In the genomic region with DNA sequence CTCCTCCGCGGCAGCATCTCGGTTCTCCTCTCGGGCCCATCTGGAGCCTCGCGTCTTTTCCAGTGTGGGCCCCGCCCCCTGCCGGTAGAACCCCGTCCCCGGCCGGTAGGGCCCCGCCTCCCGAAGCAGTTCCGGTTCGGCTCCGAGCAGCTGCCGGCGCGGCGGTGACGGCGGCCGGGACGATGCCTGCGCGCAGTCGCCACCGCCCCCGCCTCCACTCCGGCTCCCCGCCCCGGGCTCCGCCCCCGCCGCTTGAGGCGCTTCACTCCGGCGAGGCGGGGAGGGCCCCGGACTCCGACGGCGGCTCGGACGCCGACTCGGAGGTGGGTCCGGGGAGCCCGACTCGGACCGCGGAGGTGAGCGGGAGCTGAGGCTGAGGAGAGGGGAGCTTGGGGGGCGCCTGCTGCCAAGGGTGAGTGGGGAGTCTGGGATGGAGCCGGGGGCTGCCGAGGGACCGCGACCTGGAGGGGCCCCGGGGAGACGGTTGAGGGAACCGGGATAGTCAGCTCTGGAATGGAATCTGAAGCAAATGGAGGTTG, we compare ENCODE assay signal across 1 cellular context.
A peak's percentile ranks its signal among the peaks of the same experiment; 100 is the strongest.
TF ChIP-seq lines count a peak whose summit lies in the region.

A gene (plus strand): TSS at position 290 of the 539 bp plus-strand sequence. CDS start 38,873 bp downstream, outside the sequence.

TF ChIP-seq in GM12878, 131 proteins besides CTCF, POLR2A, EP300 and RAD21 (continued from another document and continues in another):
- TF ChIP-seq TAF1 (IDR thresholded peaks at IDR 0.05; ENCODE audit: borderline replicate concordance, low read depth, low read length) (peak; percentile 60; the same call in 1 of the 2 replicates), SREBF1 (IDR thresholded peaks at IDR 0.05; ENCODE audit: low read length) (no peak), BRCA1 (IDR thresholded peaks at IDR 0.05; ENCODE audit: low read depth, low read length) (peak; percentile 75), ZNF384 (IDR thresholded peaks at IDR 0.05; ENCODE audit: borderline replicate concordance, low read depth, low read length) (no peak), NR2F1 (conservative IDR thresholded peaks at IDR 0.05) (no peak), YY1 (IDR thresholded peaks at IDR 0.05; ENCODE audit: low read depth, low read length) (0 out of 2 replicates have a peak, but pooled peaks have one; percentile 14), CREB1 (IDR thresholded peaks at IDR 0.05; ENCODE audit: low read depth) (peak; percentile 52), RFX5 (IDR thresholded peaks at IDR 0.05; ENCODE audit: low read depth, low read length) (no peak), KDM1A (IDR thresholded peaks at IDR 0.05; ENCODE audit: borderline replicate concordance) (no peak), NR2C1 (IDR thresholded peaks at IDR 0.05) (peak; percentile 89), TCF3 (IDR thresholded peaks at IDR 0.05; ENCODE audit: borderline replicate concordance, insufficient read depth, low read depth, low read length) (0 out of 2 replicates have a peak, but pooled peaks have one; percentile 16), TBL1XR1 (IDR thresholded peaks at IDR 0.05; ENCODE audit: low read depth, low read length) (peak; percentile 23; the same call in 1 of the 2 replicates), PAX5 (IDR thresholded peaks at IDR 0.05; ENCODE audit: borderline replicate concordance, low read depth, low read length) (no peak), SMAD5 (IDR thresholded peaks at IDR 0.05; ENCODE audit: low read depth) (no peak), TCF7 (IDR thresholded peaks at IDR 0.05; ENCODE audit: borderline replicate concordance) (no peak), STAT3 (IDR thresholded peaks at IDR 0.05; ENCODE audit: low read depth, low read length) (no peak), ZNF207 (IDR thresholded peaks at IDR 0.05; ENCODE audit: borderline replicate concordance) (no peak)
- TF ChIP-seq, protein P1, sequence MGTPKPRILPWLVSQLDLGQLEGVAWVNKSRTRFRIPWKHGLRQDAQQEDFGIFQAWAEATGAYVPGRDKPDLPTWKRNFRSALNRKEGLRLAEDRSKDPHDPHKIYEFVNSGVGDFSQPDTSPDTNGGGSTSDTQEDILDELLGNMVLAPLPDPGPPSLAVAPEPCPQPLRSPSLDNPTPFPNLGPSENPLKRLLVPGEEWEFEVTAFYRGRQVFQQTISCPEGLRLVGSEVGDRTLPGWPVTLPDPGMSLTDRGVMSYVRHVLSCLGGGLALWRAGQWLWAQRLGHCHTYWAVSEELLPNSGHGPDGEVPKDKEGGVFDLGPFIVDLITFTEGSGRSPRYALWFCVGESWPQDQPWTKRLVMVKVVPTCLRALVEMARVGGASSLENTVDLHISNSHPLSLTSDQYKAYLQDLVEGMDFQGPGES (IDR thresholded peaks at IDR 0.05) = no peak
- TF ChIP-seq, protein P2, sequence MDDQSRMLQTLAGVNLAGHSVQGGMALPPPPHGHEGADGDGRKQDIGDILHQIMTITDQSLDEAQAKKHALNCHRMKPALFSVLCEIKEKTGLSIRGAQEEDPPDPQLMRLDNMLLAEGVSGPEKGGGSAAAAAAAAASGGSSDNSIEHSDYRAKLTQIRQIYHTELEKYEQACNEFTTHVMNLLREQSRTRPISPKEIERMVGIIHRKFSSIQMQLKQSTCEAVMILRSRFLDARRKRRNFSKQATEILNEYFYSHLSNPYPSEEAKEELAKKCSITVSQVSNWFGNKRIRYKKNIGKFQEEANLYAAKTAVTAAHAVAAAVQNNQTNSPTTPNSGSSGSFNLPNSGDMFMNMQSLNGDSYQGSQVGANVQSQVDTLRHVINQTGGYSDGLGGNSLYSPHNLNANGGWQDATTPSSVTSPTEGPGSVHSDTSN (IDR thresholded peaks at IDR 0.05; ENCODE audit: insufficient replicate concordance, low read depth, low read length) = no peak
- TF ChIP-seq, protein P3, sequence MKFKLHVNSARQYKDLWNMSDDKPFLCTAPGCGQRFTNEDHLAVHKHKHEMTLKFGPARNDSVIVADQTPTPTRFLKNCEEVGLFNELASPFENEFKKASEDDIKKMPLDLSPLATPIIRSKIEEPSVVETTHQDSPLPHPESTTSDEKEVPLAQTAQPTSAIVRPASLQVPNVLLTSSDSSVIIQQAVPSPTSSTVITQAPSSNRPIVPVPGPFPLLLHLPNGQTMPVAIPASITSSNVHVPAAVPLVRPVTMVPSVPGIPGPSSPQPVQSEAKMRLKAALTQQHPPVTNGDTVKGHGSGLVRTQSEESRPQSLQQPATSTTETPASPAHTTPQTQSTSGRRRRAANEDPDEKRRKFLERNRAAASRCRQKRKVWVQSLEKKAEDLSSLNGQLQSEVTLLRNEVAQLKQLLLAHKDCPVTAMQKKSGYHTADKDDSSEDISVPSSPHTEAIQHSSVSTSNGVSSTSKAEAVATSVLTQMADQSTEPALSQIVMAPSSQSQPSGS (IDR thresholded peaks at IDR 0.05; ENCODE audit: low read length) = no peak
- TF ChIP-seq, protein P4, sequence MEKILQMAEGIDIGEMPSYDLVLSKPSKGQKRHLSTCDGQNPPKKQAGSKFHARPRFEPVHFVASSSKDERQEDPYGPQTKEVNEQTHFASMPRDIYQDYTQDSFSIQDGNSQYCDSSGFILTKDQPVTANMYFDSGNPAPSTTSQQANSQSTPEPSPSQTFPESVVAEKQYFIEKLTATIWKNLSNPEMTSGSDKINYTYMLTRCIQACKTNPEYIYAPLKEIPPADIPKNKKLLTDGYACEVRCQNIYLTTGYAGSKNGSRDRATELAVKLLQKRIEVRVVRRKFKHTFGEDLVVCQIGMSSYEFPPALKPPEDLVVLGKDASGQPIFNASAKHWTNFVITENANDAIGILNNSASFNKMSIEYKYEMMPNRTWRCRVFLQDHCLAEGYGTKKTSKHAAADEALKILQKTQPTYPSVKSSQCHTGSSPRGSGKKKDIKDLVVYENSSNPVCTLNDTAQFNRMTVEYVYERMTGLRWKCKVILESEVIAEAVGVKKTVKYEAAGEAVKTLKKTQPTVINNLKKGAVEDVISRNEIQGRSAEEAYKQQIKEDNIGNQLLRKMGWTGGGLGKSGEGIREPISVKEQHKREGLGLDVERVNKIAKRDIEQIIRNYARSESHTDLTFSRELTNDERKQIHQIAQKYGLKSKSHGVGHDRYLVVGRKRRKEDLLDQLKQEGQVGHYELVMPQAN (conservative IDR thresholded peaks at IDR 0.05) = peak; percentile 76; the same call in 1 of the 2 replicates
- TF ChIP-seq, protein P5, sequence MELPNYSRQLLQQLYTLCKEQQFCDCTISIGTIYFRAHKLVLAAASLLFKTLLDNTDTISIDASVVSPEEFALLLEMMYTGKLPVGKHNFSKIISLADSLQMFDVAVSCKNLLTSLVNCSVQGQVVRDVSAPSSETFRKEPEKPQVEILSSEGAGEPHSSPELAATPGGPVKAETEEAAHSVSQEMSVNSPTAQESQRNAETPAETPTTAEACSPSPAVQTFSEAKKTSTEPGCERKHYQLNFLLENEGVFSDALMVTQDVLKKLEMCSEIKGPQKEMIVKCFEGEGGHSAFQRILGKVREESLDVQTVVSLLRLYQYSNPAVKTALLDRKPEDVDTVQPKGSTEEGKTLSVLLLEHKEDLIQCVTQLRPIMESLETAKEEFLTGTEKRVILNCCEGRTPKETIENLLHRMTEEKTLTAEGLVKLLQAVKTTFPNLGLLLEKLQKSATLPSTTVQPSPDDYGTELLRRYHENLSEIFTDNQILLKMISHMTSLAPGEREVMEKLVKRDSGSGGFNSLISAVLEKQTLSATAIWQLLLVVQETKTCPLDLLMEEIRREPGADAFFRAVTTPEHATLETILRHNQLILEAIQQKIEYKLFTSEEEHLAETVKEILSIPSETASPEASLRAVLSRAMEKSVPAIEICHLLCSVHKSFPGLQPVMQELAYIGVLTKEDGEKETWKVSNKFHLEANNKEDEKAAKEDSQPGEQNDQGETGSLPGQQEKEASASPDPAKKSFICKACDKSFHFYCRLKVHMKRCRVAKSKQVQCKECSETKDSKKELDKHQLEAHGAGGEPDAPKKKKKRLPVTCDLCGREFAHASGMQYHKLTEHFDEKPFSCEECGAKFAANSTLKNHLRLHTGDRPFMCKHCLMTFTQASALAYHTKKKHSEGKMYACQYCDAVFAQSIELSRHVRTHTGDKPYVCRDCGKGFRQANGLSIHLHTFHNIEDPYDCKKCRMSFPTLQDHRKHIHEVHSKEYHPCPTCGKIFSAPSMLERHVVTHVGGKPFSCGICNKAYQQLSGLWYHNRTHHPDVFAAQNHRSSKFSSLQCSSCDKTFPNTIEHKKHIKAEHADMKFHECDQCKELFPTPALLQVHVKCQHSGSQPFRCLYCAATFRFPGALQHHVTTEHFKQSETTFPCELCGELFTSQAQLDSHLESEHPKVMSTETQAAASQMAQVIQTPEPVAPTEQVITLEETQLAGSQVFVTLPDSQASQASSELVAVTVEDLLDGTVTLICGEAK (IDR thresholded peaks at IDR 0.05; ENCODE audit: borderline replicate concordance) = no peak
- TF ChIP-seq, protein P6, sequence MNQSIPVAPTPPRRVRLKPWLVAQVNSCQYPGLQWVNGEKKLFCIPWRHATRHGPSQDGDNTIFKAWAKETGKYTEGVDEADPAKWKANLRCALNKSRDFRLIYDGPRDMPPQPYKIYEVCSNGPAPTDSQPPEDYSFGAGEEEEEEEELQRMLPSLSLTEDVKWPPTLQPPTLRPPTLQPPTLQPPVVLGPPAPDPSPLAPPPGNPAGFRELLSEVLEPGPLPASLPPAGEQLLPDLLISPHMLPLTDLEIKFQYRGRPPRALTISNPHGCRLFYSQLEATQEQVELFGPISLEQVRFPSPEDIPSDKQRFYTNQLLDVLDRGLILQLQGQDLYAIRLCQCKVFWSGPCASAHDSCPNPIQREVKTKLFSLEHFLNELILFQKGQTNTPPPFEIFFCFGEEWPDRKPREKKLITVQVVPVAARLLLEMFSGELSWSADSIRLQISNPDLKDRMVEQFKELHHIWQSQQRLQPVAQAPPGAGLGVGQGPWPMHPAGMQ (IDR thresholded peaks at IDR 0.05; ENCODE audit: borderline replicate concordance) = no peak
- TF ChIP-seq, protein P7, sequence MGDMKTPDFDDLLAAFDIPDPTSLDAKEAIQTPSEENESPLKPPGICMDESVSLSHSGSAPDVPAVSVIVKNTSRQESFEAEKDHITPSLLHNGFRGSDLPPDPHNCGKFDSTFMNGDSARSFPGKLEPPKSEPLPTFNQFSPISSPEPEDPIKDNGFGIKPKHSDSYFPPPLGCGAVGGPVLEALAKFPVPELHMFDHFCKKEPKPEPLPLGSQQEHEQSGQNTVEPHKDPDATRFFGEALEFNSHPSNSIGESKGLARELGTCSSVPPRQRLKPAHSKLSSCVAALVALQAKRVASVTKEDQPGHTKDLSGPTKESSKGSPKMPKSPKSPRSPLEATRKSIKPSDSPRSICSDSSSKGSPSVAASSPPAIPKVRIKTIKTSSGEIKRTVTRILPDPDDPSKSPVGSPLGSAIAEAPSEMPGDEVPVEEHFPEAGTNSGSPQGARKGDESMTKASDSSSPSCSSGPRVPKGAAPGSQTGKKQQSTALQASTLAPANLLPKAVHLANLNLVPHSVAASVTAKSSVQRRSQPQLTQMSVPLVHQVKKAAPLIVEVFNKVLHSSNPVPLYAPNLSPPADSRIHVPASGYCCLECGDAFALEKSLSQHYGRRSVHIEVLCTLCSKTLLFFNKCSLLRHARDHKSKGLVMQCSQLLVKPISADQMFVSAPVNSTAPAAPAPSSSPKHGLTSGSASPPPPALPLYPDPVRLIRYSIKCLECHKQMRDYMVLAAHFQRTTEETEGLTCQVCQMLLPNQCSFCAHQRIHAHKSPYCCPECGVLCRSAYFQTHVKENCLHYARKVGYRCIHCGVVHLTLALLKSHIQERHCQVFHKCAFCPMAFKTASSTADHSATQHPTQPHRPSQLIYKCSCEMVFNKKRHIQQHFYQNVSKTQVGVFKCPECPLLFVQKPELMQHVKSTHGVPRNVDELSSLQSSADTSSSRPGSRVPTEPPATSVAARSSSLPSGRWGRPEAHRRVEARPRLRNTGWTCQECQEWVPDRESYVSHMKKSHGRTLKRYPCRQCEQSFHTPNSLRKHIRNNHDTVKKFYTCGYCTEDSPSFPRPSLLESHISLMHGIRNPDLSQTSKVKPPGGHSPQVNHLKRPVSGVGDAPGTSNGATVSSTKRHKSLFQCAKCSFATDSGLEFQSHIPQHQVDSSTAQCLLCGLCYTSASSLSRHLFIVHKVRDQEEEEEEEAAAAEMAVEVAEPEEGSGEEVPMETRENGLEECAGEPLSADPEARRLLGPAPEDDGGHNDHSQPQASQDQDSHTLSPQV (IDR thresholded peaks at IDR 0.05) = no peak
- TF ChIP-seq, protein P8, sequence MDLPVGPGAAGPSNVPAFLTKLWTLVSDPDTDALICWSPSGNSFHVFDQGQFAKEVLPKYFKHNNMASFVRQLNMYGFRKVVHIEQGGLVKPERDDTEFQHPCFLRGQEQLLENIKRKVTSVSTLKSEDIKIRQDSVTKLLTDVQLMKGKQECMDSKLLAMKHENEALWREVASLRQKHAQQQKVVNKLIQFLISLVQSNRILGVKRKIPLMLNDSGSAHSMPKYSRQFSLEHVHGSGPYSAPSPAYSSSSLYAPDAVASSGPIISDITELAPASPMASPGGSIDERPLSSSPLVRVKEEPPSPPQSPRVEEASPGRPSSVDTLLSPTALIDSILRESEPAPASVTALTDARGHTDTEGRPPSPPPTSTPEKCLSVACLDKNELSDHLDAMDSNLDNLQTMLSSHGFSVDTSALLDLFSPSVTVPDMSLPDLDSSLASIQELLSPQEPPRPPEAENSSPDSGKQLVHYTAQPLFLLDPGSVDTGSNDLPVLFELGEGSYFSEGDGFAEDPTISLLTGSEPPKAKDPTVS (IDR thresholded peaks at IDR 0.05; ENCODE audit: low read depth, low read length) = no peak
- TF ChIP-seq, protein P9, sequence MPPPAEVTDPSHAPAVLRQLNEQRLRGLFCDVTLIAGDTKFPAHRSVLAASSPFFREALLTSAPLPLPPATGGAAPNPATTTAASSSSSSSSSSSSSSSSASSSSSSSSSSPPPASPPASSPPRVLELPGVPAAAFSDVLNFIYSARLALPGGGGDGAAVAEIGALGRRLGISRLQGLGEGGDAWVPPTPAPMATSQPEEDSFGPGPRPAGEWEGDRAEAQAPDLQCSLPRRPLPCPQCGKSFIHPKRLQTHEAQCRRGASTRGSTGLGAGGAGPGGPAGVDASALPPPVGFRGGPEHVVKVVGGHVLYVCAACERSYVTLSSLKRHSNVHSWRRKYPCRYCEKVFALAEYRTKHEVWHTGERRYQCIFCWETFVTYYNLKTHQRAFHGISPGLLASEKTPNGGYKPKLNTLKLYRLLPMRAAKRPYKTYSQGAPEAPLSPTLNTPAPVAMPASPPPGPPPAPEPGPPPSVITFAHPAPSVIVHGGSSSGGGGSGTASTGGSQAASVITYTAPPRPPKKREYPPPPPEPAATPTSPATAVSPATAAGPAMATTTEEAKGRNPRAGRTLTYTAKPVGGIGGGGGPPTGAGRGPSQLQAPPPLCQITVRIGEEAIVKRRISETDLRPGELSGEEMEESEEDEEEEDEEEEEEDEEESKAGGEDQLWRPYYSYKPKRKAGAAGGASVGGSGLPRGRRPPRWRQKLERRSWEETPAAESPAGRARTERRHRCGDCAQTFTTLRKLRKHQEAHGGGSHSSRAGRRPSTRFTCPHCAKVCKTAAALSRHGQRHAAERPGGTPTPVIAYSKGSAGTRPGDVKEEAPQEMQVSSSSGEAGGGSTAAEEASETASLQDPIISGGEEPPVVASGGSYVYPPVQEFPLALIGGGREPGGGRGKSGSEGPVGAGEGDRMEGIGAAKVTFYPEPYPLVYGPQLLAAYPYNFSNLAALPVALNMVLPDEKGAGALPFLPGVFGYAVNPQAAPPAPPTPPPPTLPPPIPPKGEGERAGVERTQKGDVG (CRISPR knock-in tag; IDR thresholded peaks at IDR 0.05) = no peak
